In genomic region chr11:10770626-10771254, GRCh38 we compare ENCODE assay signal across 8 cellular contexts. TPM values are rescaled to one million over a fixed set of nuclear protein-coding genes. Genes with fewer than 3 reads are reported as not detected.
A peak's percentile ranks its signal among the peaks of the same experiment; 100 is the strongest.
DNase-seq lines count a peak whose midpoint lies in the region; ATAC-seq and TF ChIP-seq lines count a peak whose summit lies in the region.

No MANE protein-coding gene starts in this region.

- no peaks in the 10 kb centered on the region for H4K20me1 ChIP-seq in OCI-LY3 (ENCODE audit: insufficient read depth, low read length)

- ATAC-seq in CD4-positive, alpha-beta T cell (ENCODE audit: poor library complexity) = no peak
- ATAC-seq in GM18870 (IDR thresholded peaks at IDR 0.05; ENCODE audit: unreplicated experiment) = no peak

- no peak overlapping the region for H3K4me3 ChIP-seq in OCI-LY3 (ENCODE audit: low read length)

- H3K4me1 Mint-ChIP-seq in CD4-positive, alpha-beta T cell (ENCODE audit: low read depth) = no peaks in the 10 kb centered on the region

- H3K9ac ChIP-seq in OCI-LY3 (ENCODE audit: low read length) = no peak overlapping the region

- no peaks in the 10 kb centered on the region for H3K79me2 ChIP-seq in OCI-LY3 (ENCODE audit: low read length)

- intact Hi-C loops in CD4-positive, alpha-beta T cell (cut with DNase I, micrococcal nuclease) = loop anchor here (1.0 to 5.0 kb wide), 3 partner anchors 30 to 1017 kb away; no protein-coding TSS in a partner anchor

- H3K27me3 ChIP-seq in CD4-positive, alpha-beta T cell (ENCODE audit: control insufficient read depth, insufficient read depth, low read length) = no peaks in the 10 kb centered on the region
- no peaks in the 10 kb centered on the region for H3K27me3 ChIP-seq in OCI-LY3 (ENCODE audit: low read depth, low read length)

- no peak overlapping the region for H3K27ac ChIP-seq in CD4-positive, alpha-beta T cell (ENCODE audit: low read depth, low read length)
- no peak overlapping the region for H3K27ac ChIP-seq in OCI-LY3 (ENCODE audit: low read length)

- H3K4me2 ChIP-seq in OCI-LY3 (ENCODE audit: low read length) = no peak overlapping the region

- H3K4me3 Mint-ChIP-seq in CD4-positive, alpha-beta T cell = no peak overlapping the region

- H3K27me3 Mint-ChIP-seq in CD4-positive, alpha-beta T cell = no peaks in the 10 kb centered on the region

- H2AFZ ChIP-seq in OCI-LY3 (ENCODE audit: low read depth, low read length) = no peak overlapping the region

- peak; percentile 58 for TF ChIP-seq CTCF in CD4-positive, alpha-beta T cell (IDR thresholded peaks at IDR 0.05)
- peak; percentile 81 for TF ChIP-seq CTCF in OCI-LY3 (IDR thresholded peaks at IDR 0.05; ENCODE audit: low read depth, low read length)

- H3K36me3 ChIP-seq in OCI-LY3 (replicated peaks; ENCODE audit: low read depth, low read length) = peaks cover 69% of the 10 kb centered on the region

- H3K9me3 Mint-ChIP-seq in CD4-positive, alpha-beta T cell = no peaks in the 10 kb centered on the region

- H3K9me3 ChIP-seq in CD4-positive, alpha-beta T cell (ENCODE audit: control insufficient read depth, low read length) = no peaks in the 10 kb centered on the region
- no peaks in the 10 kb centered on the region for H3K9me3 ChIP-seq in OCI-LY3 (ENCODE audit: insufficient read depth, low read length)

- H3K27ac Mint-ChIP-seq in CD4-positive, alpha-beta T cell = no peak overlapping the region

- DNase-seq in CD4-positive, alpha-beta T cell = peak in 2 of 10 experiments; percentile 12 to 28
- peak; percentile 13 for DNase-seq in GM19240 (ENCODE audit: insufficient read length, low spot score)
- peak; percentile 59 for DNase-seq in cerebellum (ENCODE audit: low spot score)
- peak; percentile 56 to 60 for DNase-seq in lung microvascular endothelial cell (ENCODE audit: low read depth in 2 of 2)
- no peak for DNase-seq in activated CD8-positive, alpha-beta memory T cell treated with anti-CD3 and anti-CD28 coated beads for 24 hours
- DNase-seq in GF-D8 (lab: John Stamatoyannopoulos, UW) = no peak

- H3K36me3 Mint-ChIP-seq in CD4-positive, alpha-beta T cell (ENCODE audit: low read depth) = no peaks in the 10 kb centered on the region

- CTCF ChIA-PET in CD4-positive, alpha-beta T cell (lab: Charles Lee) = interaction anchor here (0.6 to 3.2 kb wide), 6 partner anchors 10 to 1281 kb away, joined by 3 to 19 read pairs (median 4); partner anchors contain the start of gene CTR9

- POLR2A ChIA-PET in CD4-positive, alpha-beta T cell (lab: Charles Lee) = interaction anchor here (0.8 to 2.7 kb wide), 4 partner anchors 20 to 87 kb away, joined by 3 to 11 read pairs (median 4); partner anchors contain the start of genes CTR9, EIF4G2 and ZBED5

- no peaks in the 10 kb centered on the region for H3K4me1 ChIP-seq in OCI-LY3 (ENCODE audit: low read length)

RNA-seq across cellular contexts. Expression of gene CTR9, which starts 19.7 kb away (rescaled TPM):
- total RNA-seq in CD4-positive, alpha-beta T cell = 10 to 100 TPM; 34.0 to 34.7 TPM
- total RNA-seq in cerebellum (31.8 TPM), lung microvascular endothelial cell (24.6 and 31.3 TPM in 2 replicates)

RNA-seq across cellular contexts. Expression of gene EIF4G2, which starts 38.0 kb away (rescaled TPM):
- total RNA-seq in CD4-positive, alpha-beta T cell = 1,000 to 10,000 TPM; 1,001 to 1,008 TPM
- 710 TPM for total RNA-seq in cerebellum
- total RNA-seq in lung microvascular endothelial cell = 647 and 657 TPM in 2 replicates

Comparison
In these comparisons a context has a peak if more than half of its experiments do, and no peak if none do; other contexts are left out.
1. DNase-seq: peak in GM19240 (single experiment), cerebellum (single experiment) and lung microvascular endothelial cell (2 of 2); none in activated CD8-positive, alpha-beta memory T cell treated with anti-CD3 and anti-CD28 coated beads for 24 hours (single experiment) and GF-D8 (single experiment).